ENCODE assay signal across 23 cellular contexts in genomic region chr5:9690751-9691150, GRCh38.
"Had no signal": no experiment of that assay in that cellular context is flagged by ENCODE, and none has a peak within 500 bp of the region (broad histone marks: within the 10 kb centered on the region; RNA-seq: fewer than 3 reads in every experiment).

No MANE protein-coding gene starts in this region.

- ATAC-seq: HepG2, K562, SK-N-SH treated with all-trans-retinoic acid at 6 μM for 48 hours had no signal

- DNase-seq: Kasumi-1, MM.1S, NCI-H1092 treated with DMSO at 0.1 percent for 48 hours, NCI-H1436, NCI-H187, NCI-H2029, NCI-H2081 treated with DMSO at 0.1 percent for 48 hours, NCI-H2171, NCI-H226, NCI-H446, NCI-H510A, NCI-H524 treated with DMSO at 0.1 percent for 48 hours, NCI-H69, NCI-H774, Right ventricle myocardium superior, RPMI8226, SIG-M5 had no signal

- H3K36me3 Mint-ChIP-seq: IgD-negative memory B cell had no signal

- H3K27me3 ChIP-seq: SJSA1 had no signal

- H3K27ac ChIP-seq: KMS-11, SJSA1 had no signal

- H3K4me1 Mint-ChIP-seq: IgD-negative memory B cell had no signal

- H3K4me3 ChIP-seq: K562, SJSA1 had no signal

- H3K36me3 ChIP-seq: SJSA1 had no signal

- H3K4me2 ChIP-seq: KMS-11 had no signal

- H3K27ac Mint-ChIP-seq: IgD-negative memory B cell had no signal

- H3K4me3 Mint-ChIP-seq: IgD-negative memory B cell had no signal

- H3K27me3 Mint-ChIP-seq: IgD-negative memory B cell had no signal
